ENCODE assay signal across 7 cellular contexts in genomic region chr7:7618410-7618809, GRCh38.
"Had no signal": no experiment of that assay in that cellular context is flagged by ENCODE, and none has a peak within 500 bp of the region (broad histone marks: within the 10 kb centered on the region; RNA-seq: fewer than 3 reads in every experiment).

No MANE protein-coding gene starts in this region.

- DNase-seq: GDM1, GF-D8 had no signal

- FAIRE-seq: GM12878, GM12891, GM12892, GM18507, GM19239 had no signal

- ATAC-seq: GM12878 had no signal

- H3K4me3 ChIP-seq: GM12878 had no signal
